In genomic region chr13:99908129-99908805, GRCh38 we compare ENCODE assay signal across 16 cellular contexts.
DNase-seq lines count a peak whose midpoint lies in the region; ATAC-seq and TF ChIP-seq lines count a peak whose summit lies in the region.
"Had no signal": no experiment of that assay in that cellular context is flagged by ENCODE, and none has a peak within 500 bp of the region (broad histone marks: within the 10 kb centered on the region; RNA-seq: fewer than 3 reads in every experiment).

No MANE protein-coding gene starts in this region.

- no peaks in the 10 kb centered on the region for H4K20me1 ChIP-seq in neural progenitor cell (ENCODE audit: low read depth)

- peaks cover 46% of the 10 kb centered on the region for H3K4me1 ChIP-seq in neural progenitor cell
- H3K4me1 ChIP-seq in psoas muscle, result no peaks in the 10 kb centered on the region
- H3K4me1 ChIP-seq: foreskin keratinocyte, thyroid gland had no signal

- H3K27me3 Mint-ChIP-seq in neural progenitor cell (ENCODE audit: insufficient read depth, low read depth), result peaks cover 3% of the 10 kb centered on the region

- no peak overlapping the region for H3K4me3 ChIP-seq in neural progenitor cell
- no peak overlapping the region for H3K4me3 ChIP-seq in psoas muscle
- H3K4me3 ChIP-seq: GM12878, GM23248, smooth muscle cell, thyroid gland had no signal

- H3F3A ChIP-seq in neural progenitor cell (ENCODE audit: low read depth), result peaks cover 39% of the 10 kb centered on the region

- no peak for ATAC-seq in psoas muscle
- no peak for ATAC-seq in HG03520 (IDR thresholded peaks at IDR 0.05; ENCODE audit: unreplicated experiment)
- ATAC-seq: foreskin keratinocyte, GM12878, left cardiac atrium had no signal

- no peaks in the 10 kb centered on the region for H3K9me3 ChIP-seq in neural progenitor cell (ENCODE audit: low read depth)
- H3K9me3 ChIP-seq in psoas muscle, result no peaks in the 10 kb centered on the region
- H3K9me3 ChIP-seq: thyroid gland had no signal

- H3K27ac ChIP-seq in VCaP, result peak overlapping the region; percentile 45
- H3K27ac ChIP-seq in neural progenitor cell, result no peak overlapping the region
- no peak overlapping the region for H3K27ac ChIP-seq in psoas muscle
- H3K27ac ChIP-seq: foreskin keratinocyte, GM23248, thyroid gland had no signal

- 45 to 48% (median 45%) methylated on average over 5 of the region's 5 CpGs for WGBS in psoas muscle, 3 donors

- TF ChIP-seq RAD21 in Ishikawa (IDR thresholded peaks at IDR 0.05; ENCODE audit: low read depth), result no peak

- peak overlapping the region; percentile 78 for H3K27ac Mint-ChIP-seq in neural progenitor cell
- H3K27ac Mint-ChIP-seq: activated naive CD8-positive, alpha-beta T cell treated with anti-CD3 and anti-CD28 coated beads for 36 hours; nephron progenitor cell had no signal

- intact Hi-C loops in psoas muscle (cut with DNase I), result loop anchor here in 1 of 2 donors (5.0 kb wide), 1 partner anchor 604 kb away; no protein-coding TSS in a partner anchor

- H3K9ac ChIP-seq in neural progenitor cell, result no peak overlapping the region
- H3K9ac ChIP-seq: GM23248 had no signal

- H3K36me3 ChIP-seq in neural progenitor cell (no peaks in the 10 kb centered on the region), psoas muscle (ENCODE audit: insufficient read depth in 1 of 2, low read depth in 1 of 2) (no peaks in the 10 kb centered on the region)
- H3K36me3 ChIP-seq: thyroid gland had no signal

- peaks cover 8% of the 10 kb centered on the region for H3K36me3 Mint-ChIP-seq in neural progenitor cell
- H3K36me3 Mint-ChIP-seq: activated naive CD8-positive, alpha-beta T cell treated with anti-CD3 and anti-CD28 coated beads for 36 hours had no signal

- H3K4me3 Mint-ChIP-seq in neural progenitor cell, result no peak overlapping the region
- H3K4me3 Mint-ChIP-seq: activated naive CD8-positive, alpha-beta T cell treated with anti-CD3 and anti-CD28 coated beads for 36 hours; nephron progenitor cell had no signal

- peaks cover 2% of the 10 kb centered on the region for H3K9me3 Mint-ChIP-seq in neural progenitor cell
- H3K9me3 Mint-ChIP-seq: activated naive CD8-positive, alpha-beta T cell treated with anti-CD3 and anti-CD28 coated beads for 36 hours; nephron progenitor cell had no signal

- no peaks in the 10 kb centered on the region for H3K79me2 ChIP-seq in neural progenitor cell (ENCODE audit: low read depth)

- peaks cover 71% of the 10 kb centered on the region for H3K4me1 Mint-ChIP-seq in neural progenitor cell

- DNase-seq in NCI-H2029 treated with DMSO at 0.1 percent for 48 hours (lab: John Stamatoyannopoulos, UW) (peak; percentile 57), neural progenitor cell (ENCODE audit: low spot score) (no peak), psoas muscle (no peak), kidney tubule cell (ENCODE audit: low spot score) (no peak)
- DNase-seq: activated naive CD8-positive, alpha-beta T cell treated with anti-CD3 and anti-CD28 coated beads for 36 hours; dermis blood vessel endothelial cell; GM23248; left cardiac atrium; nephron progenitor cell; thyroid gland had no signal

- no peak overlapping the region for H3K4me2 ChIP-seq in neural progenitor cell
- H3K4me2 ChIP-seq: smooth muscle cell had no signal

- TF ChIP-seq EP300 in Ishikawa (IDR thresholded peaks at IDR 0.05; ENCODE audit: borderline replicate concordance), result no peak

- TF ChIP-seq CTCF in VCaP (conservative IDR thresholded peaks at IDR 0.05), result no peak
- no peak for TF ChIP-seq CTCF in neural progenitor cell (IDR thresholded peaks at IDR 0.05)
- no peak for TF ChIP-seq CTCF in psoas muscle (IDR thresholded peaks at IDR 0.05)

- no peak overlapping the region for H2AFZ ChIP-seq in neural progenitor cell (replicated peaks)
- H2AFZ ChIP-seq: GM23248 had no signal

- no peaks in the 10 kb centered on the region for H3K27me3 ChIP-seq in neural progenitor cell
- H3K27me3 ChIP-seq in psoas muscle (ENCODE audit: insufficient read depth in 3 of 3, low read length in 2 of 3), result peaks cover 0 to 75% (median 17%) of the 10 kb centered on the region in 3 donors
- H3K27me3 ChIP-seq: thyroid gland had no signal

TF ChIP-seq in Ishikawa, 13 proteins besides CTCF, POLR2A, EP300 and RAD21:
- TF ChIP-seq REST (IDR thresholded peaks at IDR 0.05; ENCODE audit: low read depth) (no peak), MAX (IDR thresholded peaks at IDR 0.05) (peak; percentile 18; the same call in 1 of the 2 replicates), TEAD4 (IDR thresholded peaks at IDR 0.05) (no peak)
